In the genomic region with DNA sequence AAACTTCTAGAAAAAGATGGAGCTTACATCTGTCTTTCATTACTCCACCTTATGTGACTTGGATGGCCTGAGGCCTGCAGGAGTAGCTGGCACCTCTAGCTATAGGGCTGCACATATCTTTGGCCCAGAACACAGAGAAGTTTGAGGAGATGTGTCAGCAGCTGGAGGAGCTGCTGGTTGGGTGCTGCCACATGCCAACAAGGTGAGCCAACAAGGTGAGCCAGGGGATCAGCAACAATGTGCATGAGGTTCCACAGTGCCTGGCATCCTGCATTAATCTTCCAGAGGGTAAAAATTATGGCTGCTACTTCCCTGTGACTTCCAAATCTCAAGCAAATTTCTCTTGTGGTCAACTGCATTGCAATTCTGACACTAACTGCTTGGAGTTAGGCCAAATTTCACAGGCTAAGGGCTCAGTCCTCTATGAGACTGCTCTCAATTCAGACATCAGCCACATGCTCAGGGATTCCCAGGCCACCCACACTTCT, we compare ENCODE assay signal across 19 cellular contexts. TPM values are rescaled to one million over a fixed set of nuclear protein-coding genes. Genes with fewer than 3 reads are reported as not detected.
DNase-seq lines count a peak whose midpoint lies in the region; ATAC-seq, FAIRE-seq and TF ChIP-seq lines count a peak whose summit lies in the region.
"Had no signal": no experiment of that assay in that cellular context is flagged by ENCODE, and none has a peak within 500 bp of the region (broad histone marks: within the 10 kb centered on the region; RNA-seq: fewer than 3 reads in every experiment).

No MANE protein-coding gene starts in this region.

- no peaks in the 10 kb centered on the region for H3K9me1 ChIP-seq in K562 (ENCODE audit: control insufficient read depth, insufficient read depth, low read length)

- TF ChIP-seq CTCF in K562 (IDR thresholded peaks at IDR 0.05 in 2 of 3, conservative IDR thresholded peaks at IDR 0.05 in 1 of 3; ENCODE audit: insufficient read depth in 2 of 3, low read depth in 1 of 3, low read length in 3 of 3): no peak
- no peak for TF ChIP-seq CTCF in GM10266 (IDR thresholded peaks at IDR 0.05; ENCODE audit: control insufficient read depth, insufficient read depth, low read depth, missing control alignments)

- TF ChIP-seq EP300 in K562 (IDR thresholded peaks at IDR 0.05; ENCODE audit: low read length): no peak

- no peak overlapping the region for H3K4me3 ChIP-seq in K562
- H3K4me3 ChIP-seq: cardiac muscle cell, smooth muscle cell had no signal

- H4K20me1 ChIP-seq in K562 (replicated peaks; ENCODE audit: control insufficient read depth, insufficient read depth, low read length): no peaks in the 10 kb centered on the region

- H3K27me3 ChIP-seq in K562 (ENCODE audit: control insufficient read depth in 2 of 2, insufficient read depth in 2 of 2, low read length in 2 of 2): no peaks in the 10 kb centered on the region
- H3K27me3 ChIP-seq: cardiac muscle cell had no signal

- TF ChIP-seq POLR2A in K562 (conservative IDR thresholded peaks at IDR 0.05): no peak

- H2AFZ ChIP-seq in K562 (ENCODE audit: low read depth, low read length): no peak overlapping the region

- POLR2A ChIA-PET in K562 (lab: Yijun Ruan, JAX): interaction anchor here (0.7 to 1.1 kb wide), 2 partner anchors 13 to 23 kb away, joined by 3 to 4 read pairs; a partner anchor contains a TSS

- no peak overlapping the region for H3K27ac ChIP-seq in K562 (ENCODE audit: extremely low read depth, low read depth, low read length)
- H3K27ac ChIP-seq: cardiac muscle cell had no signal

- intact Hi-C loops in K562 (cut with micrococcal nuclease): no loop called here

- TF ChIP-seq RAD21 in K562 (CRISPR knock-in tag; conservative IDR thresholded peaks at IDR 0.05 in 1 of 2, IDR thresholded peaks at IDR 0.05 in 1 of 2): no peak

- in situ Hi-C loops in K562 (cut with MboI): no loop called here

- H3K9me3 ChIP-seq in K562 (replicated peaks; ENCODE audit: control insufficient read depth, insufficient read depth, low read depth, low read length): no peaks in the 10 kb centered on the region

- H3K36me3 ChIP-seq in K562 (ENCODE audit: control insufficient read depth, insufficient read depth, low read length): no peaks in the 10 kb centered on the region
- H3K36me3 ChIP-seq: cardiac muscle cell had no signal

- no peak overlapping the region for H3K4me2 ChIP-seq in K562 (ENCODE audit: insufficient read depth, low read length)
- H3K4me2 ChIP-seq: smooth muscle cell had no signal

- no peak for FAIRE-seq in K562 (lab: Jason Lieb, UNC)

- H3K9ac ChIP-seq in K562 (ENCODE audit: insufficient read depth in 1 of 2, low read depth in 2 of 2, low read length in 2 of 2): no peak overlapping the region

- DNase-seq in EH (ENCODE audit: low read depth) (peak; percentile 67), LoVo (ENCODE audit: low spot score) (peak; percentile 24), K562 (ENCODE audit: extremely low read depth in 1 of 4, low spot score in 3 of 4) (no peak), iris pigment epithelial cell (ENCODE audit: low read depth) (peak; percentile 65), NCI-H446 (lab: John Stamatoyannopoulos, UW) (no peak), UCSD-AML1 (lab: John Stamatoyannopoulos, UW; ENCODE audit: unreplicated experiment) (no peak), NCI-H526 treated with DMSO at 0.1 percent for 48 hours (lab: John Stamatoyannopoulos, UW) (no peak), GM10266 (ENCODE audit: extremely low spot score) (no peak)
- DNase-seq: activated B cell treated with CpG ODN at 0.5 μM for 24 hours; activated CD8-positive, alpha-beta memory T cell treated with anti-CD3 and anti-CD28 coated beads, Interleukin-2, amount 10 ng/mL, durations not matched to agents 7 days and 5 days; Calu3; effector memory CD8-positive, alpha-beta T cell; glutamatergic neuron; midbrain; NCI-H1092; stimulated activated naive B cell treated with anti-CD40 and anti-IgM and Interleukin-4, amounts not matched to agents 10 μg/mL and 1 μg/mL and 100 μg/mL, for 72 hours; SW 1271 had no signal

- no peaks in the 10 kb centered on the region for H3K4me1 ChIP-seq in K562 (replicated peaks in 1 of 2; ENCODE audit: control insufficient read depth in 2 of 2, insufficient read depth in 2 of 2, low read length in 2 of 2)

- no peaks in the 10 kb centered on the region for H3K79me2 ChIP-seq in K562 (ENCODE audit: control insufficient read depth, insufficient read depth, low read length)

- BruUV-seq in K562 (replicated peaks; lab: Mats Ljungman, UMichigan): no TSS peak

- ATAC-seq in K562: peak; percentile 34; the same call in 2 of the 3 replicates
- ATAC-seq: activated CD8-positive, alpha-beta memory T cell treated with anti-CD3 and anti-CD28 coated beads, Interleukin-2, amount 10 ng/mL, durations not matched to agents 7 days and 5 days; effector memory CD8-positive, alpha-beta T cell had no signal

- CTCF ChIA-PET in K562 (lab: Yijun Ruan, JAX; ENCODE audit: low intra/inter-chr PET ratio): no interaction called here

RNA-seq across cellular contexts. Expression of a gene that starts 16.0 kb away (rescaled TPM):
- total RNA-seq in K562 (2011; cell fraction: chromatin; rRNA removed; ENCODE audit: low replicate concordance): 21.4 and 46.2 TPM in 2 replicates
- 11.5 and 13.2 TPM in 2 replicates for total RNA-seq in K562 (2011; cell fraction: nucleolus; rRNA removed)
- total RNA-seq in K562 (2011; cell fraction: nucleoplasm; rRNA removed): 29.8 and 46.6 TPM in 2 replicates
- total RNA-seq in K562 (2014; rRNA removed) (21.7 and 27.4 TPM in 2 replicates), K562 (2014; rRNA removed; fragmentation: Illumina TruSeq; extraction: Trizol) (42.2 and 52.5 TPM in 2 replicates), K562 (2015; rRNA removed; fragmentation: Illumina TruSeq; extraction: Trizol) (45.7 and 49.6 TPM in 2 replicates), K562 (2021) (28.5 and 31.3 TPM in 2 replicates)
- polyA plus RNA-seq in K562 (2011; rRNA removed) (59.2 and 72.0 TPM in 2 replicates), K562 (2014; fragmentation: Illumina TruSeq; extraction: Trizol) (54.0 and 55.7 TPM in 2 replicates), K562 (2014; fragmentation: Nextera tagmentation; extraction: Ambion mirVana) (10 to 100 TPM; 62.7 to 76.8 TPM), K562 (2014; rRNA removed) (24.1 and 26.0 TPM in 2 replicates)
- 22.4 and 30.6 TPM in 2 replicates for polyA plus RNA-seq in K562 (2011; cell fraction: cytosol; rRNA removed)
- polyA plus RNA-seq in K562 (2011; cell fraction: nucleus; rRNA removed): 18.0 and 25.0 TPM in 2 replicates
- polyA plus RNA-seq in K562 (2012): 34.4 and 36.6 TPM in 2 replicates
- polyA minus RNA-seq in K562 (2011; rRNA and poly(A)+ RNA removed): 128 and 147 TPM in 2 replicates
- 32.9 and 51.4 TPM in 2 replicates for polyA minus RNA-seq in K562 (2011; cell fraction: cytosol; rRNA and poly(A)+ RNA removed)
- 19.3 and 37.4 TPM in 2 replicates for polyA minus RNA-seq in K562 (2011; cell fraction: nucleus; rRNA and poly(A)+ RNA removed)

RNA-seq across cellular contexts. Expression of a gene that starts 16.2 kb away (rescaled TPM):
- total RNA-seq in K562 (2011; cell fraction: chromatin; rRNA removed; ENCODE audit: low replicate concordance): 9.9 and 10.7 TPM in 2 replicates
- 12.2 and 15.2 TPM in 2 replicates for total RNA-seq in K562 (2011; cell fraction: nucleolus; rRNA removed)
- 17.1 and 20.5 TPM in 2 replicates for total RNA-seq in K562 (2011; cell fraction: nucleoplasm; rRNA removed)
- 10.1 and 13.4 TPM in 2 replicates for total RNA-seq in K562 (2014; rRNA removed)
- 8.0 and 8.5 TPM in 2 replicates for total RNA-seq in K562 (2014; rRNA removed; fragmentation: Illumina TruSeq; extraction: Trizol)
- 8.9 and 9.1 TPM in 2 replicates for total RNA-seq in K562 (2015; rRNA removed; fragmentation: Illumina TruSeq; extraction: Trizol)
- 10.4 and 10.8 TPM in 2 replicates for total RNA-seq in K562 (2021)
- polyA plus RNA-seq in K562 (2011; rRNA removed): 13.6 and 15.1 TPM in 2 replicates
- 12.2 and 14.2 TPM in 2 replicates for polyA plus RNA-seq in K562 (2011; cell fraction: cytosol; rRNA removed)
- 26.7 and 27.3 TPM in 2 replicates for polyA plus RNA-seq in K562 (2011; cell fraction: nucleus; rRNA removed)
- 8.5 and 11.0 TPM in 2 replicates for polyA plus RNA-seq in K562 (2012)
- polyA plus RNA-seq in K562 (2014; fragmentation: Illumina TruSeq; extraction: Trizol): 8.8 and 8.9 TPM in 2 replicates
- 1 to 10 TPM; 2.9 to 4.3 TPM for polyA plus RNA-seq in K562 (2014; fragmentation: Nextera tagmentation; extraction: Ambion mirVana)
- 14.7 and 19.5 TPM in 2 replicates for polyA plus RNA-seq in K562 (2014; rRNA removed)
- 12.7 and 13.4 TPM in 2 replicates for polyA minus RNA-seq in K562 (2011; rRNA and poly(A)+ RNA removed)
- polyA minus RNA-seq in K562 (2011; cell fraction: cytosol; rRNA and poly(A)+ RNA removed): 1.1 and 2.8 TPM in 2 replicates
- 18.3 and 35.2 TPM in 2 replicates for polyA minus RNA-seq in K562 (2011; cell fraction: nucleus; rRNA and poly(A)+ RNA removed)

RNA-seq across cellular contexts. Expression of a gene that starts 22.8 kb away (rescaled TPM):
- 59.0 and 162 TPM in 2 replicates for total RNA-seq in K562 (2011; cell fraction: chromatin; rRNA removed; ENCODE audit: low replicate concordance)
- total RNA-seq in K562 (2011; cell fraction: nucleolus; rRNA removed): 39.7 and 55.5 TPM in 2 replicates
- total RNA-seq in K562 (2011; cell fraction: nucleoplasm; rRNA removed): 103 and 134 TPM in 2 replicates
- 173 and 189 TPM in 2 replicates for total RNA-seq in K562 (2014; rRNA removed)
- 204 and 225 TPM in 2 replicates for total RNA-seq in K562 (2014; rRNA removed; fragmentation: Illumina TruSeq; extraction: Trizol)
- 184 and 193 TPM in 2 replicates for total RNA-seq in K562 (2015; rRNA removed; fragmentation: Illumina TruSeq; extraction: Trizol)
- total RNA-seq in K562 (2021): 144 and 145 TPM in 2 replicates
- polyA plus RNA-seq in K562 (2011; rRNA removed): 281 and 370 TPM in 2 replicates
- polyA plus RNA-seq in K562 (2011; cell fraction: cytosol; rRNA removed): 132 and 167 TPM in 2 replicates
- 148 and 204 TPM in 2 replicates for polyA plus RNA-seq in K562 (2011; cell fraction: nucleus; rRNA removed)
- 129 and 178 TPM in 2 replicates for polyA plus RNA-seq in K562 (2012)
- polyA plus RNA-seq in K562 (2014; fragmentation: Illumina TruSeq; extraction: Trizol): 179 and 230 TPM in 2 replicates
- 100 to 1,000 TPM; 143 to 151 TPM for polyA plus RNA-seq in K562 (2014; fragmentation: Nextera tagmentation; extraction: Ambion mirVana)
- 262 and 285 TPM in 2 replicates for polyA plus RNA-seq in K562 (2014; rRNA removed)
- polyA minus RNA-seq in K562 (2011; rRNA and poly(A)+ RNA removed): 89.4 and 92.6 TPM in 2 replicates
- polyA minus RNA-seq in K562 (2011; cell fraction: cytosol; rRNA and poly(A)+ RNA removed): 49.7 and 57.9 TPM in 2 replicates
- polyA minus RNA-seq in K562 (2011; cell fraction: nucleus; rRNA and poly(A)+ RNA removed): 53.0 and 98.5 TPM in 2 replicates

Comparison
In these comparisons a context has a peak if more than half of its experiments do, and no peak if none do; other contexts are left out.
1. DNase-seq: peak in EH (single experiment), LoVo (single experiment) and iris pigment epithelial cell (single experiment); none in K562 (0 of 4), NCI-H446 (0 of 2), UCSD-AML1 (single experiment), NCI-H526 treated with DMSO at 0.1 percent for 48 hours (single experiment) and GM10266 (single experiment).